In the genomic region with DNA sequence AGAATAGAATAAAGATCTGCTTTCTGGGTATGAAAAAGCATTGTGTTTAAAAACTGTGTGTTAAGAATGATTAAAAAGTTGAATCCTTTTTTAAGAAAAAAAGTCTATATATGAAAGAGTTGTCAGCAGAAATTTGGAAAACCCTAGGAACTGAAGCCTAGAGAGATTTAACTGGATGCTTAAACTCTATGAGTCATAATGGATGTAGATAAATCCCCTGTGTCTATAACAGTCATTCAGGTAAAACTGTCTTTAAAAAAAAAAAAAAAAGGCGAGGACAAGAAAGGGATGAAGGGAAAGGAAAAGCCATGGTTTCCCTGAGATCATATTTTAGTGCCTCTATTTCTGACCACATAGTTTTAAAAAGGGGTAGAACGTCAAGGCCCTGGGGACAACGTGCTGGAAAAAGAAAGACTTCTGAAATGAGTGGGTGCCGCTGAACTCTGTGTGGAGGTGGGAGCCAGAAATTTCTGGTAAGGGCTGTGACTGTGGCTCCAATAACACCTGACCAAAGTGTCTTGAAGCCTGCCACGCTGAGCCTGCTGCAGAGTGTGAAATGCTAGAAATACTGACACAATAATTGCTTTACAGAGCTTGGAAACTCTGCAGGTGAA, we compare ENCODE assay signal across 1 cellular context.
TF ChIP-seq lines count a peak whose summit lies in the region.

No MANE protein-coding gene starts in this region.

TF ChIP-seq in GM12878, 131 proteins besides CTCF, POLR2A, EP300 and RAD21 (continued from another document and continues in another):
- TF ChIP-seq, protein P1, sequence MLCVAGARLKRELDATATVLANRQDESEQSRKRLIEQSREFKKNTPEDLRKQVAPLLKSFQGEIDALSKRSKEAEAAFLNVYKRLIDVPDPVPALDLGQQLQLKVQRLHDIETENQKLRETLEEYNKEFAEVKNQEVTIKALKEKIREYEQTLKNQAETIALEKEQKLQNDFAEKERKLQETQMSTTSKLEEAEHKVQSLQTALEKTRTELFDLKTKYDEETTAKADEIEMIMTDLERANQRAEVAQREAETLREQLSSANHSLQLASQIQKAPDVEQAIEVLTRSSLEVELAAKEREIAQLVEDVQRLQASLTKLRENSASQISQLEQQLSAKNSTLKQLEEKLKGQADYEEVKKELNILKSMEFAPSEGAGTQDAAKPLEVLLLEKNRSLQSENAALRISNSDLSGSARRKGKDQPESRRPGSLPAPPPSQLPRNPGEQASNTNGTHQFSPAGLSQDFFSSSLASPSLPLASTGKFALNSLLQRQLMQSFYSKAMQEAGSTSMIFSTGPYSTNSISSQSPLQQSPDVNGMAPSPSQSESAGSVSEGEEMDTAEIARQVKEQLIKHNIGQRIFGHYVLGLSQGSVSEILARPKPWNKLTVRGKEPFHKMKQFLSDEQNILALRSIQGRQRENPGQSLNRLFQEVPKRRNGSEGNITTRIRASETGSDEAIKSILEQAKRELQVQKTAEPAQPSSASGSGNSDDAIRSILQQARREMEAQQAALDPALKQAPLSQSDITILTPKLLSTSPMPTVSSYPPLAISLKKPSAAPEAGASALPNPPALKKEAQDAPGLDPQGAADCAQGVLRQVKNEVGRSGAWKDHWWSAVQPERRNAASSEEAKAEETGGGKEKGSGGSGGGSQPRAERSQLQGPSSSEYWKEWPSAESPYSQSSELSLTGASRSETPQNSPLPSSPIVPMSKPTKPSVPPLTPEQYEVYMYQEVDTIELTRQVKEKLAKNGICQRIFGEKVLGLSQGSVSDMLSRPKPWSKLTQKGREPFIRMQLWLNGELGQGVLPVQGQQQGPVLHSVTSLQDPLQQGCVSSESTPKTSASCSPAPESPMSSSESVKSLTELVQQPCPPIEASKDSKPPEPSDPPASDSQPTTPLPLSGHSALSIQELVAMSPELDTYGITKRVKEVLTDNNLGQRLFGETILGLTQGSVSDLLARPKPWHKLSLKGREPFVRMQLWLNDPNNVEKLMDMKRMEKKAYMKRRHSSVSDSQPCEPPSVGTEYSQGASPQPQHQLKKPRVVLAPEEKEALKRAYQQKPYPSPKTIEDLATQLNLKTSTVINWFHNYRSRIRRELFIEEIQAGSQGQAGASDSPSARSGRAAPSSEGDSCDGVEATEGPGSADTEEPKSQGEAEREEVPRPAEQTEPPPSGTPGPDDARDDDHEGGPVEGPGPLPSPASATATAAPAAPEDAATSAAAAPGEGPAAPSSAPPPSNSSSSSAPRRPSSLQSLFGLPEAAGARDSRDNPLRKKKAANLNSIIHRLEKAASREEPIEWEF (IDR thresholded peaks at IDR 0.05; ENCODE audit: insufficient replicate concordance, low read depth, low read length), result no peak
- TF ChIP-seq SUZ12 (IDR thresholded peaks at IDR 0.05; ENCODE audit: unreplicated experiment) (no peak), GATAD2B (conservative IDR thresholded peaks at IDR 0.05; ENCODE audit: low read depth) (no peak), CREM (IDR thresholded peaks at IDR 0.05; ENCODE audit: low read depth) (peak; percentile 11; the same call in 1 of the 2 replicates), NR2F1 (conservative IDR thresholded peaks at IDR 0.05) (0 out of 2 replicates have a peak, but pooled peaks have one; percentile 26), YY1 (IDR thresholded peaks at IDR 0.05; ENCODE audit: low read depth, low read length) (no peak), ZSCAN29 (IDR thresholded peaks at IDR 0.05) (no peak), RFX5 (IDR thresholded peaks at IDR 0.05; ENCODE audit: low read depth, low read length) (no peak), NFYA (IDR thresholded peaks at IDR 0.05; ENCODE audit: borderline replicate concordance, low read depth, low read length) (no peak), SUPT20H (IDR thresholded peaks at IDR 0.05; ENCODE audit: borderline replicate concordance, control insufficient read depth, low read depth, low read length) (no peak), ZBED1 (IDR thresholded peaks at IDR 0.05; ENCODE audit: borderline replicate concordance) (no peak), PAX5 (IDR thresholded peaks at IDR 0.05; ENCODE audit: borderline replicate concordance, low read depth, low read length) (no peak), SMAD5 (IDR thresholded peaks at IDR 0.05; ENCODE audit: low read depth) (no peak), KLF5 (IDR thresholded peaks at IDR 0.05; ENCODE audit: partially characterized antibody) (no peak), JUND (IDR thresholded peaks at IDR 0.05; ENCODE audit: low read depth, low read length) (no peak), NRF1 (conservative IDR thresholded peaks at IDR 0.05; ENCODE audit: low read depth, low read length) (no peak), BHLHE40 (IDR thresholded peaks at IDR 0.05; ENCODE audit: borderline replicate concordance in 1 of 2, low read depth in 2 of 2, low read length in 1 of 2) (peak in 1 of 2 experiments; percentile 10; a peak in 1 of 4 replicates), POLR2AphosphoS5 (IDR thresholded peaks at IDR 0.05; ENCODE audit: low read length) (no peak), HDAC6 (IDR thresholded peaks at IDR 0.05; ENCODE audit: unreplicated experiment) (no peak), BMI1 (IDR thresholded peaks at IDR 0.05; ENCODE audit: borderline replicate concordance) (no peak)
- TF ChIP-seq, protein P2, sequence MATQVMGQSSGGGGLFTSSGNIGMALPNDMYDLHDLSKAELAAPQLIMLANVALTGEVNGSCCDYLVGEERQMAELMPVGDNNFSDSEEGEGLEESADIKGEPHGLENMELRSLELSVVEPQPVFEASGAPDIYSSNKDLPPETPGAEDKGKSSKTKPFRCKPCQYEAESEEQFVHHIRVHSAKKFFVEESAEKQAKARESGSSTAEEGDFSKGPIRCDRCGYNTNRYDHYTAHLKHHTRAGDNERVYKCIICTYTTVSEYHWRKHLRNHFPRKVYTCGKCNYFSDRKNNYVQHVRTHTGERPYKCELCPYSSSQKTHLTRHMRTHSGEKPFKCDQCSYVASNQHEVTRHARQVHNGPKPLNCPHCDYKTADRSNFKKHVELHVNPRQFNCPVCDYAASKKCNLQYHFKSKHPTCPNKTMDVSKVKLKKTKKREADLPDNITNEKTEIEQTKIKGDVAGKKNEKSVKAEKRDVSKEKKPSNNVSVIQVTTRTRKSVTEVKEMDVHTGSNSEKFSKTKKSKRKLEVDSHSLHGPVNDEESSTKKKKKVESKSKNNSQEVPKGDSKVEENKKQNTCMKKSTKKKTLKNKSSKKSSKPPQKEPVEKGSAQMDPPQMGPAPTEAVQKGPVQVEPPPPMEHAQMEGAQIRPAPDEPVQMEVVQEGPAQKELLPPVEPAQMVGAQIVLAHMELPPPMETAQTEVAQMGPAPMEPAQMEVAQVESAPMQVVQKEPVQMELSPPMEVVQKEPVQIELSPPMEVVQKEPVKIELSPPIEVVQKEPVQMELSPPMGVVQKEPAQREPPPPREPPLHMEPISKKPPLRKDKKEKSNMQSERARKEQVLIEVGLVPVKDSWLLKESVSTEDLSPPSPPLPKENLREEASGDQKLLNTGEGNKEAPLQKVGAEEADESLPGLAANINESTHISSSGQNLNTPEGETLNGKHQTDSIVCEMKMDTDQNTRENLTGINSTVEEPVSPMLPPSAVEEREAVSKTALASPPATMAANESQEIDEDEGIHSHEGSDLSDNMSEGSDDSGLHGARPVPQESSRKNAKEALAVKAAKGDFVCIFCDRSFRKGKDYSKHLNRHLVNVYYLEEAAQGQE (IDR thresholded peaks at IDR 0.05; ENCODE audit: low read depth, low read length), result no peak
- TF ChIP-seq, protein P3, sequence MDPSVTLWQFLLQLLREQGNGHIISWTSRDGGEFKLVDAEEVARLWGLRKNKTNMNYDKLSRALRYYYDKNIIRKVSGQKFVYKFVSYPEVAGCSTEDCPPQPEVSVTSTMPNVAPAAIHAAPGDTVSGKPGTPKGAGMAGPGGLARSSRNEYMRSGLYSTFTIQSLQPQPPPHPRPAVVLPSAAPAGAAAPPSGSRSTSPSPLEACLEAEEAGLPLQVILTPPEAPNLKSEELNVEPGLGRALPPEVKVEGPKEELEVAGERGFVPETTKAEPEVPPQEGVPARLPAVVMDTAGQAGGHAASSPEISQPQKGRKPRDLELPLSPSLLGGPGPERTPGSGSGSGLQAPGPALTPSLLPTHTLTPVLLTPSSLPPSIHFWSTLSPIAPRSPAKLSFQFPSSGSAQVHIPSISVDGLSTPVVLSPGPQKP (IDR thresholded peaks at IDR 0.05; ENCODE audit: low read depth, low read length), result no peak
- TF ChIP-seq, protein P4, sequence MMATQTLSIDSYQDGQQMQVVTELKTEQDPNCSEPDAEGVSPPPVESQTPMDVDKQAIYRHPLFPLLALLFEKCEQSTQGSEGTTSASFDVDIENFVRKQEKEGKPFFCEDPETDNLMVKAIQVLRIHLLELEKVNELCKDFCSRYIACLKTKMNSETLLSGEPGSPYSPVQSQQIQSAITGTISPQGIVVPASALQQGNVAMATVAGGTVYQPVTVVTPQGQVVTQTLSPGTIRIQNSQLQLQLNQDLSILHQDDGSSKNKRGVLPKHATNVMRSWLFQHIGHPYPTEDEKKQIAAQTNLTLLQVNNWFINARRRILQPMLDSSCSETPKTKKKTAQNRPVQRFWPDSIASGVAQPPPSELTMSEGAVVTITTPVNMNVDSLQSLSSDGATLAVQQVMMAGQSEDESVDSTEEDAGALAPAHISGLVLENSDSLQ (IDR thresholded peaks at IDR 0.05), result no peak
- TF ChIP-seq, protein P5, sequence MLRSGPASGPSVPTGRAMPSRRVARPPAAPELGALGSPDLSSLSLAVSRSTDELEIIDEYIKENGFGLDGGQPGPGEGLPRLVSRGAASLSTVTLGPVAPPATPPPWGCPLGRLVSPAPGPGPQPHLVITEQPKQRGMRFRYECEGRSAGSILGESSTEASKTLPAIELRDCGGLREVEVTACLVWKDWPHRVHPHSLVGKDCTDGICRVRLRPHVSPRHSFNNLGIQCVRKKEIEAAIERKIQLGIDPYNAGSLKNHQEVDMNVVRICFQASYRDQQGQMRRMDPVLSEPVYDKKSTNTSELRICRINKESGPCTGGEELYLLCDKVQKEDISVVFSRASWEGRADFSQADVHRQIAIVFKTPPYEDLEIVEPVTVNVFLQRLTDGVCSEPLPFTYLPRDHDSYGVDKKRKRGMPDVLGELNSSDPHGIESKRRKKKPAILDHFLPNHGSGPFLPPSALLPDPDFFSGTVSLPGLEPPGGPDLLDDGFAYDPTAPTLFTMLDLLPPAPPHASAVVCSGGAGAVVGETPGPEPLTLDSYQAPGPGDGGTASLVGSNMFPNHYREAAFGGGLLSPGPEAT (IDR thresholded peaks at IDR 0.05; ENCODE audit: low read depth), result 0 out of 2 replicates have a peak, but pooled peaks have one; percentile 38
- TF ChIP-seq, protein P6, sequence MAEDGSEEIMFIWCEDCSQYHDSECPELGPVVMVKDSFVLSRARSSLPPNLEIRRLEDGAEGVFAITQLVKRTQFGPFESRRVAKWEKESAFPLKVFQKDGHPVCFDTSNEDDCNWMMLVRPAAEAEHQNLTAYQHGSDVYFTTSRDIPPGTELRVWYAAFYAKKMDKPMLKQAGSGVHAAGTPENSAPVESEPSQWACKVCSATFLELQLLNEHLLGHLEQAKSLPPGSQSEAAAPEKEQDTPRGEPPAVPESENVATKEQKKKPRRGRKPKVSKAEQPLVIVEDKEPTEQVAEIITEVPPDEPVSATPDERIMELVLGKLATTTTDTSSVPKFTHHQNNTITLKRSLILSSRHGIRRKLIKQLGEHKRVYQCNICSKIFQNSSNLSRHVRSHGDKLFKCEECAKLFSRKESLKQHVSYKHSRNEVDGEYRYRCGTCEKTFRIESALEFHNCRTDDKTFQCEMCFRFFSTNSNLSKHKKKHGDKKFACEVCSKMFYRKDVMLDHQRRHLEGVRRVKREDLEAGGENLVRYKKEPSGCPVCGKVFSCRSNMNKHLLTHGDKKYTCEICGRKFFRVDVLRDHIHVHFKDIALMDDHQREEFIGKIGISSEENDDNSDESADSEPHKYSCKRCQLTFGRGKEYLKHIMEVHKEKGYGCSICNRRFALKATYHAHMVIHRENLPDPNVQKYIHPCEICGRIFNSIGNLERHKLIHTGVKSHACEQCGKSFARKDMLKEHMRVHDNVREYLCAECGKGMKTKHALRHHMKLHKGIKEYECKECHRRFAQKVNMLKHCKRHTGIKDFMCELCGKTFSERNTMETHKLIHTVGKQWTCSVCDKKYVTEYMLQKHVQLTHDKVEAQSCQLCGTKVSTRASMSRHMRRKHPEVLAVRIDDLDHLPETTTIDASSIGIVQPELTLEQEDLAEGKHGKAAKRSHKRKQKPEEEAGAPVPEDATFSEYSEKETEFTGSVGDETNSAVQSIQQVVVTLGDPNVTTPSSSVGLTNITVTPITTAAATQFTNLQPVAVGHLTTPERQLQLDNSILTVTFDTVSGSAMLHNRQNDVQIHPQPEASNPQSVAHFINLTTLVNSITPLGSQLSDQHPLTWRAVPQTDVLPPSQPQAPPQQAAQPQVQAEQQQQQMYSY (CRISPR knock-in tag; IDR thresholded peaks at IDR 0.05), result no peak
- TF ChIP-seq, protein P7, sequence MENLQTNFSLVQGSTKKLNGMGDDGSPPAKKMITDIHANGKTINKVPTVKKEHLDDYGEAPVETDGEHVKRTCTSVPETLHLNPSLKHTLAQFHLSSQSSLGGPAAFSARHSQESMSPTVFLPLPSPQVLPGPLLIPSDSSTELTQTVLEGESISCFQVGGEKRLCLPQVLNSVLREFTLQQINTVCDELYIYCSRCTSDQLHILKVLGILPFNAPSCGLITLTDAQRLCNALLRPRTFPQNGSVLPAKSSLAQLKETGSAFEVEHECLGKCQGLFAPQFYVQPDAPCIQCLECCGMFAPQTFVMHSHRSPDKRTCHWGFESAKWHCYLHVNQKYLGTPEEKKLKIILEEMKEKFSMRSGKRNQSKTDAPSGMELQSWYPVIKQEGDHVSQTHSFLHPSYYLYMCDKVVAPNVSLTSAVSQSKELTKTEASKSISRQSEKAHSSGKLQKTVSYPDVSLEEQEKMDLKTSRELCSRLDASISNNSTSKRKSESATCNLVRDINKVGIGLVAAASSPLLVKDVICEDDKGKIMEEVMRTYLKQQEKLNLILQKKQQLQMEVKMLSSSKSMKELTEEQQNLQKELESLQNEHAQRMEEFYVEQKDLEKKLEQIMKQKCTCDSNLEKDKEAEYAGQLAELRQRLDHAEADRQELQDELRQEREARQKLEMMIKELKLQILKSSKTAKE (IDR thresholded peaks at IDR 0.05; ENCODE audit: low read depth, poor library complexity, severe bottlenecking), result no peak
- TF ChIP-seq, protein P8, sequence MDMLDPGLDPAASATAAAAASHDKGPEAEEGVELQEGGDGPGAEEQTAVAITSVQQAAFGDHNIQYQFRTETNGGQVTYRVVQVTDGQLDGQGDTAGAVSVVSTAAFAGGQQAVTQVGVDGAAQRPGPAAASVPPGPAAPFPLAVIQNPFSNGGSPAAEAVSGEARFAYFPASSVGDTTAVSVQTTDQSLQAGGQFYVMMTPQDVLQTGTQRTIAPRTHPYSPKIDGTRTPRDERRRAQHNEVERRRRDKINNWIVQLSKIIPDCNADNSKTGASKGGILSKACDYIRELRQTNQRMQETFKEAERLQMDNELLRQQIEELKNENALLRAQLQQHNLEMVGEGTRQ (IDR thresholded peaks at IDR 0.05; ENCODE audit: borderline replicate concordance, low read depth, low read length), result no peak
- TF ChIP-seq, protein P9, sequence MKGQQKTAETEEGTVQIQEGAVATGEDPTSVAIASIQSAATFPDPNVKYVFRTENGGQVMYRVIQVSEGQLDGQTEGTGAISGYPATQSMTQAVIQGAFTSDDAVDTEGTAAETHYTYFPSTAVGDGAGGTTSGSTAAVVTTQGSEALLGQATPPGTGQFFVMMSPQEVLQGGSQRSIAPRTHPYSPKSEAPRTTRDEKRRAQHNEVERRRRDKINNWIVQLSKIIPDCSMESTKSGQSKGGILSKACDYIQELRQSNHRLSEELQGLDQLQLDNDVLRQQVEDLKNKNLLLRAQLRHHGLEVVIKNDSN (IDR thresholded peaks at IDR 0.05; ENCODE audit: borderline replicate concordance, extremely low read length, insufficient read depth, low read depth, low read length), result no peak
